In the genomic region with DNA sequence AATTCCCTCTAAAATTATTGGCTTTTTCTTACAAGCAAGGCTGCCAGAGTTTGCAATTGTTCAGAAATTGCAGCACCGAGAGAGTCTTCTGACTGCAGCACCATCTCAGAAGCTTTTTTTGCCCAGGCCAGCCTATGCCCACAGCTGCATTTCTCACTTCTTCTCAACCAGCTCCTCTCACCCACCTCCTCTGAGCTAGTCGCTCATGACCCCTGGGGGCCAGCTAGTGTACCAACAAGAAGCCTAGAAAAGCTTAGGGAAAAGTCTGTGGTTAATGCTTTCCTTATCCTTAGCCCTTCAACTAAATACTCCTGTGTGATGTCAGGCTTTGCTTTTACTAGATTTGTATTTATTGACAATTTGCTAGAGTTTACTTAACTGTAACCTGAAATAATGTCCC, we compare ENCODE assay signal across 9 cellular contexts.
DNase-seq lines count a peak whose midpoint lies in the region; ATAC-seq and TF ChIP-seq lines count a peak whose summit lies in the region.
"Had no signal": no experiment of that assay in that cellular context is flagged by ENCODE, and none has a peak within 500 bp of the region (broad histone marks: within the 10 kb centered on the region; RNA-seq: fewer than 3 reads in every experiment).

No MANE protein-coding gene starts in this region.

- H3K9me3 Mint-ChIP-seq in activated CD4-positive, alpha-beta T cell treated with anti-CD3 and anti-CD28 coated beads for 36 hours (ENCODE audit: low read depth), result no peaks in the 10 kb centered on the region
- H3K9me3 Mint-ChIP-seq in endothelial cell (ENCODE audit: unreplicated experiment) (no peaks in the 10 kb centered on the region), nephron (no peaks in the 10 kb centered on the region)
- H3K9me3 Mint-ChIP-seq in naive thymus-derived CD8-positive, alpha-beta T cell, result no peaks in the 10 kb centered on the region
- H3K9me3 Mint-ChIP-seq: activated naive CD8-positive, alpha-beta T cell treated with anti-CD3 and anti-CD28 coated beads, Interleukin-2, amount 10 ng/mL, durations not matched to agents 7 days and 5 days had no signal

- no peaks in the 10 kb centered on the region for H3K4me1 Mint-ChIP-seq in activated CD4-positive, alpha-beta T cell treated with anti-CD3 and anti-CD28 coated beads for 36 hours
- peaks cover 13% of the 10 kb centered on the region for H3K4me1 Mint-ChIP-seq in endothelial cell (ENCODE audit: unreplicated experiment)
- H3K4me1 Mint-ChIP-seq in nephron, result no peaks in the 10 kb centered on the region
- H3K4me1 Mint-ChIP-seq in naive thymus-derived CD8-positive, alpha-beta T cell, result no peaks in the 10 kb centered on the region
- H3K4me1 Mint-ChIP-seq: activated naive CD8-positive, alpha-beta T cell treated with anti-CD3 and anti-CD28 coated beads, Interleukin-2, amount 10 ng/mL, durations not matched to agents 7 days and 5 days had no signal

- no peak overlapping the region for H3K27ac Mint-ChIP-seq in activated CD4-positive, alpha-beta T cell treated with anti-CD3 and anti-CD28 coated beads for 36 hours
- H3K27ac Mint-ChIP-seq in endothelial cell (ENCODE audit: unreplicated experiment) (no peak overlapping the region), nephron (no peak overlapping the region)
- peak overlapping the region in 1 of 10 donors; percentile 67 for H3K27ac Mint-ChIP-seq in naive thymus-derived CD8-positive, alpha-beta T cell
- H3K27ac Mint-ChIP-seq: activated naive CD8-positive, alpha-beta T cell treated with anti-CD3 and anti-CD28 coated beads, Interleukin-2, amount 10 ng/mL, durations not matched to agents 7 days and 5 days had no signal

- intact Hi-C loops in activated CD4-positive, alpha-beta T cell treated with anti-CD3 and anti-CD28 coated beads for 36 hours (cut with DNase I, micrococcal nuclease), result loop anchor here (1.0 to 5.0 kb wide), 3 partner anchors 446 to 801 kb away; no protein-coding TSS in a partner anchor

- no peaks in the 10 kb centered on the region for H3K27me3 ChIP-seq in NT2/D1 (ENCODE audit: insufficient read depth, insufficient read length)

- POLR2A ChIA-PET in activated CD4-positive, alpha-beta T cell treated with anti-CD3 and anti-CD28 coated beads for 36 hours (lab: Charles Lee), result no interaction called here
- POLR2A ChIA-PET in naive thymus-derived CD8-positive, alpha-beta T cell (lab: Charles Lee), result no interaction called here

- no peaks in the 10 kb centered on the region for H3K36me3 Mint-ChIP-seq in activated CD4-positive, alpha-beta T cell treated with anti-CD3 and anti-CD28 coated beads for 36 hours (ENCODE audit: low read depth)
- H3K36me3 Mint-ChIP-seq in endothelial cell (ENCODE audit: low read depth, unreplicated experiment), result no peaks in the 10 kb centered on the region
- no peaks in the 10 kb centered on the region for H3K36me3 Mint-ChIP-seq in nephron (ENCODE audit: low read depth)
- no peaks in the 10 kb centered on the region for H3K36me3 Mint-ChIP-seq in naive thymus-derived CD8-positive, alpha-beta T cell
- H3K36me3 Mint-ChIP-seq: activated naive CD8-positive, alpha-beta T cell treated with anti-CD3 and anti-CD28 coated beads, Interleukin-2, amount 10 ng/mL, durations not matched to agents 7 days and 5 days had no signal

- H3K4me3 Mint-ChIP-seq in activated CD4-positive, alpha-beta T cell treated with anti-CD3 and anti-CD28 coated beads for 36 hours, result no peak overlapping the region
- H3K4me3 Mint-ChIP-seq in endothelial cell (ENCODE audit: unreplicated experiment), result no peak overlapping the region
- no peak overlapping the region for H3K4me3 Mint-ChIP-seq in nephron
- no peak overlapping the region for H3K4me3 Mint-ChIP-seq in naive thymus-derived CD8-positive, alpha-beta T cell
- H3K4me3 Mint-ChIP-seq: activated naive CD8-positive, alpha-beta T cell treated with anti-CD3 and anti-CD28 coated beads, Interleukin-2, amount 10 ng/mL, durations not matched to agents 7 days and 5 days had no signal

- H3K36me3 ChIP-seq in NT2/D1 (ENCODE audit: insufficient read depth, insufficient read length, low read length), result no peaks in the 10 kb centered on the region

- H3K27me3 Mint-ChIP-seq in activated CD4-positive, alpha-beta T cell treated with anti-CD3 and anti-CD28 coated beads for 36 hours, result peaks cover 7% of the 10 kb centered on the region
- H3K27me3 Mint-ChIP-seq in endothelial cell (ENCODE audit: unreplicated experiment) (peaks cover 3% of the 10 kb centered on the region), nephron (ENCODE audit: low read depth) (peaks cover 4% of the 10 kb centered on the region)
- H3K27me3 Mint-ChIP-seq in naive thymus-derived CD8-positive, alpha-beta T cell, result peaks cover 4 to 17% (median 6%) of the 10 kb centered on the region in 5 donors

- H3K9me3 ChIP-seq in NT2/D1 (ENCODE audit: insufficient read depth, low read length), result no peaks in the 10 kb centered on the region

- no peak overlapping the region for H3K4me3 ChIP-seq in NT2/D1 (ENCODE audit: insufficient read length, low read depth)

- TF ChIP-seq CTCF in endothelial cell (IDR thresholded peaks at IDR 0.05; ENCODE audit: unreplicated experiment) (peak; percentile 60), nephron (IDR thresholded peaks at IDR 0.05; ENCODE audit: unreplicated experiment in 3 of 3) (peak; percentile 41 to 57 (median 42))

- CTCF ChIA-PET in activated CD4-positive, alpha-beta T cell treated with anti-CD3 and anti-CD28 coated beads for 36 hours (lab: Charles Lee), result interaction anchor here (0.7 kb wide), 1 partner anchor 38 kb away, joined by 4 read pairs; no protein-coding TSS in a partner anchor

- no peak for ATAC-seq in activated CD4-positive, alpha-beta T cell treated with anti-CD3 and anti-CD28 coated beads for 36 hours
- peak; percentile 75 for ATAC-seq in HG02798 (IDR thresholded peaks at IDR 0.05; ENCODE audit: poor library complexity, unreplicated experiment)
- no peak for ATAC-seq in naive thymus-derived CD8-positive, alpha-beta T cell

- no peak overlapping the region for H3K9ac ChIP-seq in NT2/D1 (ENCODE audit: insufficient read length, low read depth)

- DNase-seq in activated CD4-positive, alpha-beta T cell treated with anti-CD3 and anti-CD28 coated beads for 36 hours, result peak; percentile 30
- DNase-seq in activated CD4-positive, alpha-beta T cell treated with anti-CD3 and anti-CD28 coated beads for 4 hours, result no peak
- DNase-seq in NT2/D1 (ENCODE audit: low read depth, low spot score) (peak; percentile 42), endothelial cell (ENCODE audit: low spot score) (peak; percentile 69), KG1 (lab: John Stamatoyannopoulos, UW) (no peak)
- no peak for DNase-seq in naive thymus-derived CD8-positive, alpha-beta T cell
- DNase-seq: activated naive CD8-positive, alpha-beta T cell treated with anti-CD3 and anti-CD28 coated beads, Interleukin-2, amount 10 ng/mL, durations not matched to agents 7 days and 5 days had no signal

- H3K4me1 ChIP-seq in NT2/D1 (ENCODE audit: insufficient read depth, insufficient read length), result no peaks in the 10 kb centered on the region

Comparison
In these comparisons a context has a peak if more than half of its experiments do, and no peak if none do; other contexts are left out.
1. DNase-seq: peak in activated CD4-positive, alpha-beta T cell treated with anti-CD3 and anti-CD28 coated beads for 36 hours (single experiment), NT2/D1 (single experiment) and endothelial cell (single experiment); none in activated CD4-positive, alpha-beta T cell treated with anti-CD3 and anti-CD28 coated beads for 4 hours (0 of 2), KG1 (single experiment) and naive thymus-derived CD8-positive, alpha-beta T cell (0 of 10).